23 cellular contexts compared by ENCODE assay signal in the genomic region with DNA sequence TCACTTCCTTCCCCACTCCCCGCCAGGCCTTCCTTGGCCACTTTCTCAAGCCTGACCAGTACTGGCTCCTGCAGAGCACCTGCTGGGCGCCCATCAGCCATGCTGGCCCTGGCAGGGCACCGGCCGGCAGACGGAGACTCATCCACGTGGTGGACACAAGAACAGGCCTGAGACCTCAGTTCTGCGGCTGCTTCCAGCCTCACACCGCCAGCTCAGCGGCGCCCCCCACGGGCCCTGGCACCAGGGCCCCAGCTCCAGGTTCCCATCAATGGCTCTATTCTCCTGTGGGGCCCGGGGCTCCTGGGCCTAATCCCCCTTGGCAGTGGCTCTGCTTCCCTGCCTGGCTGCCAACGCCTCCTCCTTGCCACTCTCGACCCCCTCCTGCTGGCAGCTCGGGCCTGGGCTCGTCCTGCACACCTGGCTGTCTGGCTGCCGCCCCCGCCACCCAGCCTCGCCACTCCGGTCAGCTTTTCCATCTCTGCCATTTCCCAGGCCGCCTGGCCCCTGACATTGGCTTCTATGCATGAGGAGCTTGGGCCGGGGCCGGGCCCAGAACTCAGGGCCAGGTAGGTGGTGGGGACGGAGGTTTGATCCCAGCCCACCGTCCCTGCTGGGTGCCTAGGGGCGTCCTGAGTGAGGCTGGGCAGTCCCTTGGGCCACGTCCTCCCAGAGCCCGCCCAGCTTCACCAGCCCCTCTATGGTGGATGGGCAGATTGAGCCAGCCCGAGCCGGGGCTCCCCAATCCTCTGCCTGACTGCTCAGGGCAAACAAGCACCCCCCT. TPM values are rescaled to one million over a fixed set of nuclear protein-coding genes. Genes with fewer than 3 reads are reported as not detected.
DNase-seq lines count a peak whose midpoint lies in the region; ATAC-seq and TF ChIP-seq lines count a peak whose summit lies in the region.
"Had no signal": no experiment of that assay in that cellular context is flagged by ENCODE, and none has a peak within 500 bp of the region (broad histone marks: within the 10 kb centered on the region; RNA-seq: fewer than 3 reads in every experiment).

No MANE protein-coding gene starts in this region.

- no peaks in the 10 kb centered on the region for H3K27me3 ChIP-seq in mammary epithelial cell (ENCODE audit: insufficient read depth, low read length)
- H3K27me3 ChIP-seq in breast epithelium: no peaks in the 10 kb centered on the region
- H3K27me3 ChIP-seq: esophagus muscularis mucosa, uterus had no signal

- intact Hi-C loops in MCF 10A (cut with micrococcal nuclease): no loop called here
- intact Hi-C loops in mammary epithelial cell (cut with micrococcal nuclease): no loop called here
- intact Hi-C loops in breast epithelium (cut with DNase I; ENCODE audit: low total_unique reads): no loop called here

- ATAC-seq in HG03039 (IDR thresholded peaks at IDR 0.05; ENCODE audit: unreplicated experiment) (no peak), GM21723 (IDR thresholded peaks at IDR 0.05; ENCODE audit: unreplicated experiment) (no peak)
- ATAC-seq: left lung had no signal

- no peaks in the 10 kb centered on the region for H3K27me3 Mint-ChIP-seq in MCF 10A (ENCODE audit: insufficient read depth, unreplicated experiment)
- no peaks in the 10 kb centered on the region; the same call in 1 of the 2 replicates for H3K27me3 Mint-ChIP-seq in HFFc6 (ENCODE audit: insufficient read depth)
- H3K27me3 Mint-ChIP-seq: activated CD4-positive, alpha-beta T cell treated with anti-CD3 and anti-CD28 coated beads, Interleukin-2, amount 10 ng/mL, durations not matched to agents 7 days and 5 days; CD4-positive, alpha-beta memory T cell had no signal

- H3K4me3 Mint-ChIP-seq in MCF 10A (ENCODE audit: unreplicated experiment): no peak overlapping the region
- H3K4me3 Mint-ChIP-seq in HFFc6: no peak overlapping the region
- H3K4me3 Mint-ChIP-seq: activated CD4-positive, alpha-beta T cell treated with anti-CD3 and anti-CD28 coated beads, Interleukin-2, amount 10 ng/mL, durations not matched to agents 7 days and 5 days; CD4-positive, alpha-beta memory T cell; nephron progenitor cell had no signal

- no peak overlapping the region for H3K4me2 ChIP-seq in mammary epithelial cell (ENCODE audit: insufficient read depth, low read depth, low read length)
- H3K4me2 ChIP-seq: smooth muscle cell had no signal

- H4K20me1 ChIP-seq in mammary epithelial cell (ENCODE audit: insufficient read depth, low read length): peaks cover 4% of the 10 kb centered on the region

- H3K9me3 ChIP-seq in mammary epithelial cell (replicated peaks; ENCODE audit: insufficient read depth, low read length): no peaks in the 10 kb centered on the region
- no peaks in the 10 kb centered on the region for H3K9me3 ChIP-seq in breast epithelium
- H3K9me3 ChIP-seq: esophagus muscularis mucosa, left lung, prostate gland, uterus had no signal

- WGBS in mammary epithelial cell (ENCODE audit: low coverage, missing lambda C conversion rate): 45% methylated on average over 7 of the region's 30 CpGs

- peaks cover 7% of the 10 kb centered on the region for H3K36me3 ChIP-seq in mammary epithelial cell (ENCODE audit: insufficient read depth, low read length)
- peaks cover 7% of the 10 kb centered on the region for H3K36me3 ChIP-seq in breast epithelium
- H3K36me3 ChIP-seq: prostate gland, uterus had no signal

- H2AFZ ChIP-seq in mammary epithelial cell (ENCODE audit: low read depth, low read length): no peak overlapping the region

- CTCF ChIA-PET in MCF 10A (lab: Yijun Ruan, JAX): interaction anchor here (0.6 to 0.8 kb wide), 2 partner anchors 94 to 123 kb away, joined by 3 to 4 read pairs; no protein-coding TSS in a partner anchor
- CTCF ChIA-PET in mammary epithelial cell (lab: Charles Lee; ENCODE audit: low non-redundant PET): no interaction called here

- no peaks in the 10 kb centered on the region for H3K9me3 Mint-ChIP-seq in MCF 10A (ENCODE audit: unreplicated experiment)
- no peaks in the 10 kb centered on the region for H3K9me3 Mint-ChIP-seq in HFFc6
- H3K9me3 Mint-ChIP-seq: activated CD4-positive, alpha-beta T cell treated with anti-CD3 and anti-CD28 coated beads, Interleukin-2, amount 10 ng/mL, durations not matched to agents 7 days and 5 days; CD4-positive, alpha-beta memory T cell; nephron progenitor cell had no signal

- TF ChIP-seq POLR2A in breast epithelium (IDR thresholded peaks at IDR 0.05): no peak

- no peak for DNase-seq in MCF 10A (ENCODE audit: unreplicated experiment)
- DNase-seq in mammary epithelial cell: no peak
- no peak for DNase-seq in HFFc6
- DNase-seq in breast epithelium (ENCODE audit: low spot score in 2 of 2): no peak
- no peak for DNase-seq in retinal pigment epithelial cell (ENCODE audit: low read depth)
- DNase-seq in CD1c-positive myeloid dendritic cell (ENCODE audit: extremely low spot score): no peak
- DNase-seq: ACHN; activated CD4-positive, alpha-beta T cell treated with anti-CD3 and anti-CD28 coated beads, Interleukin-2, amount 10 ng/mL, durations not matched to agents 7 days and 5 days; CD4-positive, alpha-beta memory T cell; central memory CD4-positive, alpha-beta T cell; DND-41; NCI-H1436; nephron progenitor cell; stimulated activated CD4-positive, alpha-beta T cell treated with anti-CD3 and anti-CD28 coated beads, Interleukin-4, amount 100 ng/mL, for 24 hours; uterus had no signal

- H3K27ac Mint-ChIP-seq in MCF 10A (ENCODE audit: low read depth, unreplicated experiment): no peak overlapping the region
- H3K27ac Mint-ChIP-seq in HFFc6: no peak overlapping the region
- H3K27ac Mint-ChIP-seq: activated CD4-positive, alpha-beta T cell treated with anti-CD3 and anti-CD28 coated beads, Interleukin-2, amount 10 ng/mL, durations not matched to agents 7 days and 5 days; CD4-positive, alpha-beta memory T cell had no signal

- dilution Hi-C loops in mammary epithelial cell (cut with HindIII; ENCODE audit: low sequenced_read_pairs): no loop called here

- BruUV-seq in MCF 10A (replicated peaks; lab: Mats Ljungman, UMichigan): no TSS peak
- no TSS peak for BruUV-seq in mammary epithelial cell (replicated peaks; lab: Mats Ljungman, UMichigan)

- H3K4me3 ChIP-seq in mammary epithelial cell (replicated peaks in 1 of 3; ENCODE audit: insufficient read depth in 1 of 3, low read depth in 2 of 3, low read length in 3 of 3) (no peak overlapping the region), breast epithelium (no peak overlapping the region), retinal pigment epithelial cell (ENCODE audit: low read length) (no peak overlapping the region)
- H3K4me3 ChIP-seq: esophagus muscularis mucosa, left lung, prostate gland, smooth muscle cell, uterus had no signal

- H3K4me1 Mint-ChIP-seq in MCF 10A (ENCODE audit: insufficient read depth, unreplicated experiment) (peaks cover 6% of the 10 kb centered on the region), HFFc6 (ENCODE audit: low read depth) (peaks cover 6% of the 10 kb centered on the region; the same call in 1 of the 2 replicates)

- H3K9ac ChIP-seq in mammary epithelial cell (ENCODE audit: insufficient read depth, low read length): no peak overlapping the region

- in situ Hi-C loops in mammary epithelial cell (cut with MboI; ENCODE audit: low sequenced_read_pairs in 2 of 2): no loop called here

- H3K27ac ChIP-seq in mammary epithelial cell (ENCODE audit: insufficient read depth, low read depth, low read length): no peak overlapping the region
- H3K27ac ChIP-seq in breast epithelium: peak overlapping the region; percentile 32 to 50
- H3K27ac ChIP-seq: left lung, uterus had no signal

- peaks cover 13% of the 10 kb centered on the region for H3K4me1 ChIP-seq in mammary epithelial cell (ENCODE audit: insufficient read depth, low read length)
- peaks cover 0 to 1% of the 10 kb centered on the region in 2 donors for H3K4me1 ChIP-seq in breast epithelium
- H3K4me1 ChIP-seq: prostate gland had no signal

- peaks cover 22% of the 10 kb centered on the region for H3K36me3 Mint-ChIP-seq in MCF 10A (ENCODE audit: insufficient read depth, unreplicated experiment)
- H3K36me3 Mint-ChIP-seq in HFFc6 (ENCODE audit: low read depth): peaks cover 10% of the 10 kb centered on the region

- peak; percentile 12 for TF ChIP-seq CTCF in MCF 10A (IDR thresholded peaks at IDR 0.05; ENCODE audit: unreplicated experiment)
- TF ChIP-seq CTCF in mammary epithelial cell (conservative IDR thresholded peaks at IDR 0.05 in 1 of 2, IDR thresholded peaks at IDR 0.05 in 1 of 2; ENCODE audit: extremely low read depth in 1 of 2, insufficient read depth in 1 of 2, low read depth in 1 of 2, low read length in 2 of 2): peak in 1 of 2 donors; percentile 4
- peak; percentile 53 for TF ChIP-seq CTCF in HFFc6 (IDR thresholded peaks at IDR 0.05)
- TF ChIP-seq CTCF in breast epithelium (IDR thresholded peaks at IDR 0.05): no peak
- peak; percentile 27 for TF ChIP-seq CTCF in retinal pigment epithelial cell (conservative IDR thresholded peaks at IDR 0.05; ENCODE audit: low read depth, low read length)

- POLR2A ChIA-PET in MCF 10A (lab: Yijun Ruan, JAX): no interaction called here

- peaks cover 47% of the 10 kb centered on the region for H3K79me2 ChIP-seq in mammary epithelial cell (ENCODE audit: insufficient read depth, low read length)

RNA-seq across cellular contexts. Expression of a gene that starts 6.2 kb away (rescaled TPM):
- 239 and 243 TPM in 2 replicates for total RNA-seq in MCF 10A (2022)
- 100 to 1,000 TPM; 223 to 257 TPM for total RNA-seq in mammary epithelial cell
- polyA plus RNA-seq in mammary epithelial cell: 522 TPM
- polyA minus RNA-seq in mammary epithelial cell: 25.0 TPM
- 100 to 1,000 TPM; 277 to 334 (median 300) TPM for total RNA-seq in HFFc6 (2021; fragmentation: NEBNext Ultra II Directional; extraction: Animal tissue kit (Norgen Biotek cat#: 25700))
- total RNA-seq in breast epithelium: 100 to 1,000 TPM; 186 to 278 (median 186) TPM

RNA-seq across cellular contexts. Expression of a gene that starts 7.3 kb away (rescaled TPM):
- total RNA-seq in MCF 10A (2022): 6.6 and 7.0 TPM in 2 replicates
- 1 to 10 TPM; 3.4 to 7.3 TPM for total RNA-seq in mammary epithelial cell
- polyA plus RNA-seq in mammary epithelial cell: 1.2 TPM
- polyA minus RNA-seq in mammary epithelial cell: 1.4 TPM
- 1 to 10 TPM; 1.8 to 2.4 (median 1.9) TPM for total RNA-seq in HFFc6 (2021; fragmentation: NEBNext Ultra II Directional; extraction: Animal tissue kit (Norgen Biotek cat#: 25700))
- total RNA-seq in breast epithelium: 10 to 100 TPM in 1 of 3 donors, 1 to 10 TPM in 2; 6.1 to 11.8 (median 9.2) TPM

RNA-seq across cellular contexts. Expression of a gene that starts 16.7 kb away (rescaled TPM):
- total RNA-seq in MCF 10A (2022) (7.3 and 8.5 TPM in 2 replicates), mammary epithelial cell (10 to 100 TPM in 1 of 2 donors, 1 to 10 TPM in 1; 9.0 to 15.0 TPM), breast epithelium (10 to 100 TPM in 2 of 3 donors, 1 to 10 TPM in 1; 9.4 to 19.0 (median 16.4) TPM)
- 8.8 TPM for polyA plus RNA-seq in mammary epithelial cell
- polyA minus RNA-seq in mammary epithelial cell: 1.7 TPM
- 1 to 10 TPM; 2.2 to 2.7 (median 2.3) TPM for total RNA-seq in HFFc6 (2021; fragmentation: NEBNext Ultra II Directional; extraction: Animal tissue kit (Norgen Biotek cat#: 25700))

RNA-seq across cellular contexts. Expression of a gene that starts 27.0 kb away (rescaled TPM):
- not detected in 2 replicates for total RNA-seq in MCF 10A (2022)
- not detected for total RNA-seq in mammary epithelial cell
- polyA plus RNA-seq in mammary epithelial cell: not detected
- not detected for polyA minus RNA-seq in mammary epithelial cell
- total RNA-seq in HFFc6 (2021; fragmentation: NEBNext Ultra II Directional; extraction: Animal tissue kit (Norgen Biotek cat#: 25700)): not detected
- not detected for total RNA-seq in breast epithelium
- total RNA-seq: activated CD4-positive, alpha-beta T cell treated with anti-CD3 and anti-CD28 coated beads, Interleukin-2, amount 10 ng/mL, durations not matched to agents 7 days and 5 days; esophagus muscularis mucosa; left lung; M059J; prostate gland; RPMI7951; smooth muscle cell; uterus had no signal
- polyA plus RNA-seq: CD4-positive, alpha-beta memory T cell; smooth muscle cell had no signal

RNA-seq across cellular contexts. Expression of a gene that starts 46.1 kb away (rescaled TPM):
- total RNA-seq in MCF 10A (2022) (0.22 and 0.51 TPM in 2 replicates), mammary epithelial cell (1 to 10 TPM in 1 of 2 donors, under 1 TPM in 1; 0.67 to 1.0 TPM), breast epithelium (1 to 10 TPM in 2 of 3 donors, not detected in 1; 1.3 to 2.9 TPM)
- 0.45 TPM for polyA plus RNA-seq in mammary epithelial cell
- not detected for polyA minus RNA-seq in mammary epithelial cell
- total RNA-seq in HFFc6 (2021; fragmentation: NEBNext Ultra II Directional; extraction: Animal tissue kit (Norgen Biotek cat#: 25700)): not detected
- total RNA-seq: activated CD4-positive, alpha-beta T cell treated with anti-CD3 and anti-CD28 coated beads, Interleukin-2, amount 10 ng/mL, durations not matched to agents 7 days and 5 days; M059J; RPMI7951 had no signal
- polyA plus RNA-seq: CD4-positive, alpha-beta memory T cell had no signal

Comparison
In these comparisons a context has a peak if more than half of its experiments do, and no peak if none do; other contexts are left out.
1. CTCF ChIP-seq: peak in MCF 10A (single experiment), HFFc6 (single experiment) and retinal pigment epithelial cell (single experiment); none in breast epithelium (0 of 3).